Comparison of ENCODE assay signal across 15 cellular contexts in the genomic region with DNA sequence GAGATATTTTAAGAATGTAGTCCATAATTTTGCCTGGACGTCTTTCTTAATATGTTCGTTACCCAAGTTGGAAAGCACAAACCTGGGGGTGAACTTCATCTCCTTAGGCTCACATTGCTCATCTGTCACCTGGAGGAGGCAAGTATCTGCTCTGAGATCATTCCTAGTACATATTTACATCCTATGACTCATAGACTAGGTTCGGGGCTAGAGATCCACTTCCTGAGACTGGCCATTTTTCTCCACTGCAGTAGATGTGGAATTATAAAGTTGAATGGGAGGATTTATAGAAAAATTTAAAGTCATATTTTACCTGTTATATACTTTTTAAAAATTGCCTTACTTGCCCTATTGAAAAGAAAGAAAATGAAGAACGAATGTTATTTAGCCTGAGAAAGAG.
DNase-seq lines count a peak whose midpoint lies in the region.
"Had no signal": no experiment of that assay in that cellular context is flagged by ENCODE, and none has a peak within 500 bp of the region (broad histone marks: within the 10 kb centered on the region; RNA-seq: fewer than 3 reads in every experiment).

No MANE protein-coding gene starts in this region.

- H3K4me3 ChIP-seq in adipocyte (ENCODE audit: low read length), result no peak overlapping the region
- H3K4me3 ChIP-seq: neural progenitor cell, testis had no signal

- H3K4me1 ChIP-seq in adipocyte (ENCODE audit: control insufficient read depth, insufficient read depth, low read length), result no peaks in the 10 kb centered on the region
- H3K4me1 ChIP-seq: Caco-2, neural progenitor cell, testis had no signal

- H3K9me3 ChIP-seq in adipocyte (ENCODE audit: control insufficient read depth, low read length), result no peaks in the 10 kb centered on the region
- H3K9me3 ChIP-seq: Caco-2, testis had no signal

- no peaks in the 10 kb centered on the region for H3K36me3 ChIP-seq in adipocyte (ENCODE audit: control insufficient read depth, insufficient read depth, low read length, severe bottlenecking)
- H3K36me3 ChIP-seq: neural progenitor cell, WERI-Rb-1 had no signal

- no peaks in the 10 kb centered on the region for H3K27me3 ChIP-seq in adipocyte (replicated peaks; ENCODE audit: control insufficient read depth, insufficient read depth, low read length)
- H3K27me3 ChIP-seq: neural progenitor cell, testis had no signal

- in situ Hi-C loops in ACHN (cut with HindIII; ENCODE audit: low pct_ligation_motif_present, low pct_unique_long_range_greater_than_20kb, low sequenced_read_pairs), result no loop called here

- no peak overlapping the region for H3K9ac ChIP-seq in adipocyte (ENCODE audit: low read length)
- H3K9ac ChIP-seq: neural progenitor cell had no signal

- DNase-seq in ACHN (peak; percentile 49), HT1080 (ENCODE audit: low read depth) (peak; percentile 76), adipocyte (ENCODE audit: low read depth) (peak; percentile 3), hepatic stellate cell (ENCODE audit: low spot score) (peak; percentile 5), NOMO-1 treated with DMSO at 0.1 percent for 48 hours (lab: John Stamatoyannopoulos, UW; ENCODE audit: unreplicated experiment) (no peak), globus pallidus (ENCODE audit: low spot score) (no peak), COR-L47 (lab: John Stamatoyannopoulos, UW) (no peak), NCI-H345 (lab: John Stamatoyannopoulos, UW) (no peak)
- DNase-seq: Caco-2, NCI-H1694 treated with DMSO at 0.1 percent for 48 hours, NCI-H446 treated with DMSO at 0.1 percent for 48 hours, right cardiac atrium, testis, WERI-Rb-1 had no signal

Comparison
In these comparisons a context has a peak if more than half of its experiments do, and no peak if none do; other contexts are left out.
1. DNase-seq: peak in ACHN (single experiment), HT1080 (single experiment), adipocyte (single experiment) and hepatic stellate cell (single experiment); none in NOMO-1 treated with DMSO at 0.1 percent for 48 hours (single experiment), globus pallidus (single experiment), COR-L47 (single experiment) and NCI-H345 (single experiment).